ENCODE assay signal across 13 cellular contexts in the genomic region with DNA sequence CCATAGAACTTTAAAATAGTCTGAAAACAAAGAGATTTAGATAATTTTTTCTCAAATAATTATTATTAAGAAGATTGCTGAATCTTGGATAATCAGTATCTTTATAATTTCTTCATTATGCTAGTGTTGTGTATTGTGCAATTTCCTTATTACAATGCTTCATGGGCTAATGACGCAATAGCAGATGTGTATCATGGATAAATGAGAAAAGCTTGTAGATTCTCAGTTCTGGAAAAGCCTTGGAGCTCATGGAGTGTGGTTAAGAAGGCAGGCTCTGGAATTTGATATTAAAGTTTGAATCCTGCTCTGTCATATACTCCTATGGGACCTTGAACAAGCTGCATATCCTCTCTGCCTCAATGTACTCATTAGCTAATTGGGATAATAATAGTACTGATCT. TPM values are rescaled to one million over a fixed set of nuclear protein-coding genes. Genes with fewer than 3 reads are reported as not detected.
DNase-seq lines count a peak whose midpoint lies in the region; ATAC-seq and TF ChIP-seq lines count a peak whose summit lies in the region.
"Had no signal": no experiment of that assay in that cellular context is flagged by ENCODE, and none has a peak within 500 bp of the region (broad histone marks: within the 10 kb centered on the region; RNA-seq: fewer than 3 reads in every experiment).

No MANE protein-coding gene starts in this region.

- H3K27me3 Mint-ChIP-seq in nephron progenitor cell (ENCODE audit: low read depth, poor library complexity), result peaks cover under 1% of the 10 kb centered on the region
- H3K27me3 Mint-ChIP-seq: activated CD4-positive, alpha-beta T cell treated with anti-CD3 and anti-CD28 coated beads for 36 hours; brain; CD8-positive, alpha-beta memory T cell had no signal

- no peaks in the 10 kb centered on the region for H3K9me3 Mint-ChIP-seq in nephron progenitor cell
- H3K9me3 Mint-ChIP-seq: activated T-helper 1 cell treated with anti-CD3 and anti-CD28 coated beads, Interleukin-12 subunit alpha, Interleukin-12 subunit beta, Interleukin-2, Interleukin-4 antibody, amounts not matched to agents 30 ng/mL and 10 ng/mL and 1 ng/mL, durations not matched to agents 14 hours and 24 hours and 36 hours; brain had no signal

- H3K36me3 ChIP-seq in brain microvascular endothelial cell (replicated peaks), result no peaks in the 10 kb centered on the region
- H3K36me3 ChIP-seq in testis (ENCODE audit: low read depth, missing control alignments), result no peaks in the 10 kb centered on the region

- H3K36me3 Mint-ChIP-seq in nephron progenitor cell (ENCODE audit: low read depth), result no peaks in the 10 kb centered on the region
- H3K36me3 Mint-ChIP-seq: brain; CD8-positive, alpha-beta memory T cell had no signal

- TF ChIP-seq POLR2A in testis (IDR thresholded peaks at IDR 0.05), result no peak

- WGBS in testis, 2 donors, result 88 to 89% methylated on average over 1 of the region's 1 CpG

- H3K4me3 Mint-ChIP-seq in nephron progenitor cell, result no peak overlapping the region
- H3K4me3 Mint-ChIP-seq: activated CD4-positive, alpha-beta T cell treated with anti-CD3 and anti-CD28 coated beads for 36 hours; activated T-helper 1 cell treated with anti-CD3 and anti-CD28 coated beads, Interleukin-12 subunit alpha, Interleukin-12 subunit beta, Interleukin-2, Interleukin-4 antibody, amounts not matched to agents 30 ng/mL and 10 ng/mL and 1 ng/mL, durations not matched to agents 14 hours and 24 hours and 36 hours; brain; CD8-positive, alpha-beta memory T cell had no signal

- H3K27ac Mint-ChIP-seq in nephron progenitor cell, result no peak overlapping the region
- H3K27ac Mint-ChIP-seq: activated CD4-positive, alpha-beta T cell treated with anti-CD3 and anti-CD28 coated beads for 36 hours; activated T-helper 1 cell treated with anti-CD3 and anti-CD28 coated beads, Interleukin-12 subunit alpha, Interleukin-12 subunit beta, Interleukin-2, Interleukin-4 antibody, amounts not matched to agents 30 ng/mL and 10 ng/mL and 1 ng/mL, durations not matched to agents 14 hours and 24 hours and 36 hours; brain; CD8-positive, alpha-beta memory T cell had no signal

- peak overlapping the region; percentile 69 for H3K27ac ChIP-seq in brain microvascular endothelial cell
- no peak overlapping the region for H3K27ac ChIP-seq in testis

- H3K27me3 ChIP-seq in brain microvascular endothelial cell (replicated peaks) (no peaks in the 10 kb centered on the region), testis (no peaks in the 10 kb centered on the region)

- intact Hi-C loops in testis (cut with DNase I; ENCODE audit: low total_unique reads), result no loop called here

- TF ChIP-seq CTCF in brain microvascular endothelial cell (IDR thresholded peaks at IDR 0.05; ENCODE audit: low read depth, low read length, missing control alignments), result no peak
- TF ChIP-seq CTCF in GM13977 (IDR thresholded peaks at IDR 0.05; ENCODE audit: extremely low read depth, insufficient read depth, missing control alignments), result no peak
- TF ChIP-seq CTCF in testis (IDR thresholded peaks at IDR 0.05), result no peak
- no peak for TF ChIP-seq CTCF in nephron progenitor cell (IDR thresholded peaks at IDR 0.05)

- peak; percentile 73 for DNase-seq in CD1c-positive myeloid dendritic cell (ENCODE audit: extremely low spot score)
- peak; percentile 72 for DNase-seq in MV-4-11 (lab: John Stamatoyannopoulos, UW)
- peak; percentile 44 for DNase-seq in brain microvascular endothelial cell
- peak; percentile 32 for DNase-seq in kidney tubule cell (ENCODE audit: low spot score)
- DNase-seq in GM13977 (ENCODE audit: low spot score), result no peak
- no peak for DNase-seq in testis
- no peak for DNase-seq in nephron progenitor cell
- DNase-seq: activated CD4-positive, alpha-beta T cell treated with anti-CD3 and anti-CD28 coated beads for 36 hours; CD8-positive, alpha-beta memory T cell; NCI-H524 had no signal

- in situ Hi-C loops in brain microvascular endothelial cell (cut with HindIII; ENCODE audit: low pct_ligation_motif_present, low sequenced_read_pairs) (no loop called here), GM13977 (cut with MboI; ENCODE audit: low pct_unique_long_range_greater_than_20kb, low sequenced_read_pairs, unreplicated experiment) (no loop called here)

- ATAC-seq in GM21619 (IDR thresholded peaks at IDR 0.05; ENCODE audit: unreplicated experiment), result no peak
- ATAC-seq: activated CD4-positive, alpha-beta T cell treated with anti-CD3 and anti-CD28 coated beads for 36 hours had no signal

- H3K4me3 ChIP-seq in brain microvascular endothelial cell (ENCODE audit: low read depth, low read length), result no peak overlapping the region
- no peak overlapping the region for H3K4me3 ChIP-seq in testis

- no peaks in the 10 kb centered on the region for H3K4me1 ChIP-seq in testis

- H3K9me3 ChIP-seq in testis, result no peaks in the 10 kb centered on the region

- H3K4me1 Mint-ChIP-seq in nephron progenitor cell, result no peaks in the 10 kb centered on the region
- H3K4me1 Mint-ChIP-seq: brain; CD8-positive, alpha-beta memory T cell had no signal

RNA-seq across cellular contexts. Expression of gene CXCL8, which starts 18.9 kb away (rescaled TPM):
- not detected for total RNA-seq in testis
- 0.66 TPM for polyA plus RNA-seq in testis (ENCODE audit: insufficient read depth, low read depth, low replicate concordance)
- polyA plus RNA-seq: CD8-positive, alpha-beta memory T cell had no signal

Comparison
In these comparisons a context has a peak if more than half of its experiments do, and no peak if none do; other contexts are left out.
1. DNase-seq: peak in CD1c-positive myeloid dendritic cell (single experiment), MV-4-11 (single experiment), brain microvascular endothelial cell (single experiment) and kidney tubule cell (single experiment); none in GM13977 (single experiment), testis (single experiment) and nephron progenitor cell (single experiment).